Comparison of ENCODE assay signal across 23 cellular contexts in the genomic region with DNA sequence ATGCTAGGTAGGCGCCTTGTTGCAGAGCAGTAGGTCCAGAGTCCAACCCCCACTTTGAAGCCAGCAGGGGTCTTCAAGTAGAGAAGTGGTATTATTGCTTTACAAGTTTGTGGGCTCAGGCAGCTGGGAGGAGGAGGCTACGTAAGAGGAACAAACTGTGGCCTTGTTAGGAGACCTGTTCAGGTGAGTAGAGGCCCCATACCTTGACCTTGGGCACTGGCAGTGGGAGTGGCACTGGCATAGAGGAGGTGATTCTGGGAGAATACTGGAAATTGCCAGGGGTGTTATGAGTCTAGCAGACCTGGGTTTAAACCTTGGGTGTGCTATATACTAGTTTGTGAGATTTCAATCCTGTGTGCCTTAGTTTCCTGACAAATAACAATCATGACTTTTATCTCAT. TPM values are rescaled to one million over a fixed set of nuclear protein-coding genes. Genes with fewer than 3 reads are reported as not detected.
DNase-seq lines count a peak whose midpoint lies in the region; ATAC-seq and TF ChIP-seq lines count a peak whose summit lies in the region.
"Had no signal": no experiment of that assay in that cellular context is flagged by ENCODE, and none has a peak within 500 bp of the region (broad histone marks: within the 10 kb centered on the region; RNA-seq: fewer than 3 reads in every experiment).

No MANE protein-coding gene starts in this region.

- TF ChIP-seq CTCF in natural killer cell (IDR thresholded peaks at IDR 0.05) (no peak), right lobe of liver (IDR thresholded peaks at IDR 0.05) (no peak)

- H3K36me3 Mint-ChIP-seq in activated CD4-positive, alpha-beta T cell treated with anti-CD3 and anti-CD28 coated beads for 36 hours (ENCODE audit: low read depth): peaks cover 23% of the 10 kb centered on the region
- peaks cover 23% of the 10 kb centered on the region in 2 donors for H3K36me3 Mint-ChIP-seq in CD4-positive, alpha-beta memory T cell
- peaks cover 18% of the 10 kb centered on the region for H3K36me3 Mint-ChIP-seq in central memory CD8-positive, alpha-beta T cell (ENCODE audit: insufficient read depth)
- no peaks in the 10 kb centered on the region for H3K36me3 Mint-ChIP-seq in natural killer cell

- CTCF ChIA-PET in activated CD4-positive, alpha-beta T cell treated with anti-CD3 and anti-CD28 coated beads for 36 hours (lab: Charles Lee): interaction anchor here (0.8 kb wide), 1 partner anchor 12 kb away, joined by 4 read pairs; no protein-coding TSS in a partner anchor
- CTCF ChIA-PET in CD4-positive, alpha-beta memory T cell (lab: Charles Lee; ENCODE audit: partially characterized antibody): interaction anchor here (1.4 kb wide), 1 partner anchor 51 kb away, joined by 3 read pairs; no protein-coding TSS in a partner anchor

- no peak for ATAC-seq in activated CD4-positive, alpha-beta T cell treated with anti-CD3 and anti-CD28 coated beads for 36 hours
- no peak for ATAC-seq in central memory CD8-positive, alpha-beta T cell (replicated peaks; ENCODE audit: extremely low read depth, poor library complexity, severe bottlenecking)
- ATAC-seq in natural killer cell: no peak
- ATAC-seq in right lobe of liver: no peak
- no peak for ATAC-seq in HG02870 (IDR thresholded peaks at IDR 0.05; ENCODE audit: unreplicated experiment)
- ATAC-seq: HCT116, PC-3 had no signal

- H3K27ac Mint-ChIP-seq in activated CD4-positive, alpha-beta T cell treated with anti-CD3 and anti-CD28 coated beads for 36 hours: peak overlapping the region; percentile 21
- H3K27ac Mint-ChIP-seq in CD4-positive, alpha-beta memory T cell: peak overlapping the region; percentile 24 to 72 (median 50)
- peak overlapping the region; percentile 33 for H3K27ac Mint-ChIP-seq in central memory CD8-positive, alpha-beta T cell (ENCODE audit: low read depth)
- H3K27ac Mint-ChIP-seq in natural killer cell: peak overlapping the region; percentile 52 to 63

- no peak overlapping the region for H3K27ac ChIP-seq in CD4-positive, alpha-beta memory T cell (ENCODE audit: low read depth, low read length)
- no peak overlapping the region for H3K27ac ChIP-seq in right lobe of liver
- H3K27ac ChIP-seq: RWPE1 had no signal

- DNase-seq in activated CD4-positive, alpha-beta T cell treated with anti-CD3 and anti-CD28 coated beads for 36 hours: no peak
- no peak for DNase-seq in activated CD4-positive, alpha-beta T cell treated with anti-CD3 and anti-CD28 coated beads, Interleukin-2, amount 50 U/mL, for 1 hour
- DNase-seq in CD4-positive, alpha-beta memory T cell: no peak
- DNase-seq in central memory CD8-positive, alpha-beta T cell (ENCODE audit: low spot score in 2 of 2): no peak
- DNase-seq in natural killer cell (no peak), right lobe of liver (no peak), DMS79 (lab: John Stamatoyannopoulos, UW) (no peak)
- DNase-seq: 8988T; BE2C; CD8-positive, alpha-beta memory T cell; DMS79 treated with DMSO at 0.1 percent for 48 hours; KG1; NCI-H1048; NCI-H1436 treated with DMSO at 0.1 percent for 48 hours; NCI-H2029 treated with DMSO at 0.1 percent for 48 hours; NCI-H510A; NCI-H774; PC-3 had no signal

- H3K4me1 Mint-ChIP-seq in activated CD4-positive, alpha-beta T cell treated with anti-CD3 and anti-CD28 coated beads for 36 hours: peaks cover 53% of the 10 kb centered on the region
- H3K4me1 Mint-ChIP-seq in CD4-positive, alpha-beta memory T cell: peaks cover 50 to 83% (median 69%) of the 10 kb centered on the region in 4 donors
- peaks cover 71% of the 10 kb centered on the region for H3K4me1 Mint-ChIP-seq in central memory CD8-positive, alpha-beta T cell
- H3K4me1 Mint-ChIP-seq in natural killer cell: peaks cover 65 to 66% of the 10 kb centered on the region in 2 donors

- H3K4me3 ChIP-seq in CD4-positive, alpha-beta memory T cell (ENCODE audit: low read length in 2 of 2): no peak overlapping the region
- no peak overlapping the region for H3K4me3 ChIP-seq in right lobe of liver

- no peak for TF ChIP-seq POLR2A in right lobe of liver (IDR thresholded peaks at IDR 0.05)

- no peaks in the 10 kb centered on the region for H3K27me3 Mint-ChIP-seq in activated CD4-positive, alpha-beta T cell treated with anti-CD3 and anti-CD28 coated beads for 36 hours
- H3K27me3 Mint-ChIP-seq in CD4-positive, alpha-beta memory T cell: no peaks in the 10 kb centered on the region
- no peaks in the 10 kb centered on the region for H3K27me3 Mint-ChIP-seq in central memory CD8-positive, alpha-beta T cell
- H3K27me3 Mint-ChIP-seq in natural killer cell (ENCODE audit: low read depth in 2 of 2): no peaks in the 10 kb centered on the region
- H3K27me3 Mint-ChIP-seq: CD8-positive, alpha-beta memory T cell had no signal

- no peaks in the 10 kb centered on the region for H3K36me3 ChIP-seq in CD4-positive, alpha-beta memory T cell (ENCODE audit: insufficient read depth, low read length)
- H3K36me3 ChIP-seq in right lobe of liver: no peaks in the 10 kb centered on the region
- H3K36me3 ChIP-seq: BE2C had no signal

- H3K4me1 ChIP-seq in CD4-positive, alpha-beta memory T cell (ENCODE audit: insufficient read depth, low read length): peaks cover 47% of the 10 kb centered on the region
- peaks cover 0 to 12% (median 3%) of the 10 kb centered on the region in 4 donors for H3K4me1 ChIP-seq in right lobe of liver

- WGBS in right lobe of liver (ENCODE audit: insufficient coverage, low coverage, low lambda C conversion rate, missing lambda C conversion rate): 100% methylated on average over 2 of the region's 2 CpGs

- no peaks in the 10 kb centered on the region for H3K9me3 ChIP-seq in CD4-positive, alpha-beta memory T cell (ENCODE audit: control insufficient read depth in 1 of 2, low read length in 2 of 2)
- no peaks in the 10 kb centered on the region for H3K9me3 ChIP-seq in right lobe of liver
- H3K9me3 ChIP-seq: BE2C had no signal

- intact Hi-C loops in activated CD4-positive, alpha-beta T cell treated with anti-CD3 and anti-CD28 coated beads for 36 hours (cut with DNase I, micrococcal nuclease): no loop called here
- intact Hi-C loops in CD4-positive, alpha-beta memory T cell (cut with micrococcal nuclease): no loop called here
- intact Hi-C loops in natural killer cell (cut with micrococcal nuclease) (no loop called here), right lobe of liver (cut with DNase I) (no loop called here)

- H3K4me3 Mint-ChIP-seq in activated CD4-positive, alpha-beta T cell treated with anti-CD3 and anti-CD28 coated beads for 36 hours: no peak overlapping the region
- H3K4me3 Mint-ChIP-seq in CD4-positive, alpha-beta memory T cell: peak overlapping the region in 1 of 8 donors; percentile 9
- no peak overlapping the region for H3K4me3 Mint-ChIP-seq in central memory CD8-positive, alpha-beta T cell
- no peak overlapping the region for H3K4me3 Mint-ChIP-seq in natural killer cell

- no peaks in the 10 kb centered on the region for H3K9me3 Mint-ChIP-seq in activated CD4-positive, alpha-beta T cell treated with anti-CD3 and anti-CD28 coated beads for 36 hours (ENCODE audit: low read depth)
- H3K9me3 Mint-ChIP-seq in CD4-positive, alpha-beta memory T cell: peaks cover 0 to 2% (median 0%) of the 10 kb centered on the region in 8 donors
- H3K9me3 Mint-ChIP-seq in central memory CD8-positive, alpha-beta T cell: no peaks in the 10 kb centered on the region
- no peaks in the 10 kb centered on the region for H3K9me3 Mint-ChIP-seq in natural killer cell
- H3K9me3 Mint-ChIP-seq: CD8-positive, alpha-beta memory T cell had no signal

- no peaks in the 10 kb centered on the region for H3K27me3 ChIP-seq in CD4-positive, alpha-beta memory T cell (ENCODE audit: insufficient read depth, low read length)
- H3K27me3 ChIP-seq in right lobe of liver: no peaks in the 10 kb centered on the region
- H3K27me3 ChIP-seq: BE2C had no signal

- POLR2A ChIA-PET in activated CD4-positive, alpha-beta T cell treated with anti-CD3 and anti-CD28 coated beads for 36 hours (lab: Charles Lee): no interaction called here
- POLR2A ChIA-PET in CD4-positive, alpha-beta memory T cell (lab: Charles Lee; ENCODE audit: partially characterized antibody): no interaction called here

RNA-seq across cellular contexts. Expression of gene SCAANT1, which starts 34.6 kb away (rescaled TPM):
- not detected for total RNA-seq in activated CD4-positive, alpha-beta T cell treated with anti-CD3 and anti-CD28 coated beads for 36 hours
- not detected for total RNA-seq in CD4-positive, alpha-beta memory T cell
- polyA plus RNA-seq in CD4-positive, alpha-beta memory T cell: not detected
- 1 to 10 TPM in 2 of 3 donors, not detected in 1; 3.6 to 8.0 TPM for total RNA-seq in natural killer cell
- not detected for total RNA-seq in right lobe of liver
- total RNA-seq: CD8-positive, alpha-beta memory T cell; G401; M059J; PC-3 had no signal
- polyA plus RNA-seq: CD8-positive, alpha-beta memory T cell had no signal
